9 cellular contexts compared by ENCODE assay signal in genomic region chr11:86800956-86801264, GRCh38. TPM values are rescaled to one million over a fixed set of nuclear protein-coding genes. Genes with fewer than 3 reads are reported as not detected.
DNase-seq lines count a peak whose midpoint lies in the region; ATAC-seq and TF ChIP-seq lines count a peak whose summit lies in the region.
"Had no signal": no experiment of that assay in that cellular context is flagged by ENCODE, and none has a peak within 500 bp of the region (broad histone marks: within the 10 kb centered on the region; RNA-seq: fewer than 3 reads in every experiment).

No MANE protein-coding gene starts in this region.

- H3K9me3 ChIP-seq in right lobe of liver, result no peaks in the 10 kb centered on the region
- no peaks in the 10 kb centered on the region for H3K9me3 ChIP-seq in tibial artery

- no peaks in the 10 kb centered on the region for H3K36me3 Mint-ChIP-seq in activated CD4-positive, alpha-beta T cell treated with anti-CD3 and anti-CD28 coated beads, Interleukin-2, amount 10 ng/mL, durations not matched to agents 7 days and 5 days (ENCODE audit: low read depth)

- H3K27me3 Mint-ChIP-seq in activated CD4-positive, alpha-beta T cell treated with anti-CD3 and anti-CD28 coated beads, Interleukin-2, amount 10 ng/mL, durations not matched to agents 7 days and 5 days, result peaks cover 66% of the 10 kb centered on the region

- no peaks in the 10 kb centered on the region for H3K27me3 ChIP-seq in right lobe of liver
- no peaks in the 10 kb centered on the region for H3K27me3 ChIP-seq in tibial artery

- peak overlapping the region; percentile 86 for H3K4me3 ChIP-seq in astrocyte of the spinal cord (ENCODE audit: low read depth, low read length)
- peak overlapping the region; percentile 45 to 55 (median 49) for H3K4me3 ChIP-seq in right lobe of liver
- peak overlapping the region; percentile 91 to 94 for H3K4me3 ChIP-seq in tibial artery

- no peak overlapping the region for H3K27ac Mint-ChIP-seq in activated CD4-positive, alpha-beta T cell treated with anti-CD3 and anti-CD28 coated beads, Interleukin-2, amount 10 ng/mL, durations not matched to agents 7 days and 5 days

- intact Hi-C loops in right lobe of liver (cut with DNase I) (no loop called here), tibial artery (cut with DNase I; ENCODE audit: low total_unique reads) (loop anchor here (5.0 kb wide), 2 partner anchors 174 to 344 kb away; no protein-coding TSS in a partner anchor)

- DNase-seq in activated CD4-positive, alpha-beta T cell treated with anti-CD3 and anti-CD28 coated beads, Interleukin-2, amount 10 ng/mL, durations not matched to agents 7 days and 5 days, result no peak
- no peak for DNase-seq in activated CD4-positive, alpha-beta T cell treated with anti-CD3 and anti-CD28 coated beads, Interleukin-2, amount 50 U/mL, for 1 hour
- no peak for DNase-seq in astrocyte of the spinal cord (ENCODE audit: low read depth, low spot score)
- DNase-seq in right lobe of liver, result no peak
- no peak for DNase-seq in tibial artery
- no peak for DNase-seq in hypothalamus (lab: John Stamatoyannopoulos, UW)
- DNase-seq in HuH-7 (ENCODE audit: low spot score), result no peak

- WGBS in right lobe of liver (ENCODE audit: insufficient coverage, low coverage, low lambda C conversion rate, missing lambda C conversion rate), result 1% methylated on average over 9 of the region's 9 CpGs

- peaks cover 34% of the 10 kb centered on the region for H3K4me1 Mint-ChIP-seq in activated CD4-positive, alpha-beta T cell treated with anti-CD3 and anti-CD28 coated beads, Interleukin-2, amount 10 ng/mL, durations not matched to agents 7 days and 5 days

- H3K4me3 Mint-ChIP-seq in activated CD4-positive, alpha-beta T cell treated with anti-CD3 and anti-CD28 coated beads, Interleukin-2, amount 10 ng/mL, durations not matched to agents 7 days and 5 days, result peak overlapping the region; percentile 68

- H3K4me1 ChIP-seq in right lobe of liver, result peaks cover 0 to 7% (median 2%) of the 10 kb centered on the region in 4 donors
- H3K4me1 ChIP-seq in tibial artery, result peaks cover 0 to 48% (median 28%) of the 10 kb centered on the region in 4 donors

- POLR2A ChIA-PET in activated CD4-positive, alpha-beta T cell treated with anti-CD3 and anti-CD28 coated beads, Interleukin-2, amount 10 ng/mL, durations not matched to agents 7 days and 5 days (lab: Charles Lee), result no interaction called here

- peak overlapping the region in 1 of 3 donors; percentile 28 for H3K27ac ChIP-seq in right lobe of liver
- H3K27ac ChIP-seq in tibial artery, result peak overlapping the region; percentile 87 to 92
- H3K27ac ChIP-seq: HL-60 had no signal

- peak in 2 of 4 donors; percentile 3 to 9 for ATAC-seq in right lobe of liver
- ATAC-seq in GM19035 (IDR thresholded peaks at IDR 0.05; ENCODE audit: unreplicated experiment), result no peak

- no peak for TF ChIP-seq POLR2A in right lobe of liver (IDR thresholded peaks at IDR 0.05)

- in situ Hi-C loops in astrocyte of the spinal cord (cut with HindIII; ENCODE audit: low sequenced_read_pairs), result no loop called here

- no peaks in the 10 kb centered on the region for H3K9me3 Mint-ChIP-seq in activated CD4-positive, alpha-beta T cell treated with anti-CD3 and anti-CD28 coated beads, Interleukin-2, amount 10 ng/mL, durations not matched to agents 7 days and 5 days

- TF ChIP-seq CTCF in astrocyte of the spinal cord (IDR thresholded peaks at IDR 0.05; ENCODE audit: low read depth, low read length) (no peak), right lobe of liver (IDR thresholded peaks at IDR 0.05) (no peak), tibial artery (IDR thresholded peaks at IDR 0.05) (no peak)

- CTCF ChIA-PET in activated CD4-positive, alpha-beta T cell treated with anti-CD3 and anti-CD28 coated beads, Interleukin-2, amount 10 ng/mL, durations not matched to agents 7 days and 5 days (lab: Charles Lee), result no interaction called here

- no peaks in the 10 kb centered on the region for H3K36me3 ChIP-seq in right lobe of liver
- no peaks in the 10 kb centered on the region for H3K36me3 ChIP-seq in tibial artery

RNA-seq across cellular contexts. Expression of gene PRSS23, which starts 0.6 kb away (rescaled TPM):
- total RNA-seq in activated CD4-positive, alpha-beta T cell treated with anti-CD3 and anti-CD28 coated beads, Interleukin-2, amount 10 ng/mL, durations not matched to agents 7 days and 5 days, result under 1 TPM; 0.35 to 0.40 TPM
- total RNA-seq in right lobe of liver, result 10 to 100 TPM in 3 of 6 experiments, 1 to 10 TPM in 3; 6.9 to 17.8 (median 9.4) TPM

Comparison
In these comparisons a context has a peak if more than half of its experiments do, and no peak if none do; other contexts are left out.
1. RNA of gene PRSS23, which starts 0.6 kb away (total RNA-seq): 6.9 to 17.8 TPM in right lobe of liver; 0.35 to 0.40 TPM in activated CD4-positive, alpha-beta T cell treated with anti-CD3 and anti-CD28 coated beads, Interleukin-2, amount 10 ng/mL, durations not matched to agents 7 days and 5 days; every median in the first group is over 4 times any median in the second.
2. Peak in every context shown above with its lines, with median percentiles within 50 percentile points of each other: H3K4me3 ChIP-seq.